ENCODE assay signal across 18 cellular contexts in genomic region chr1:157278383-157279156, GRCh38.
"Had no signal": no experiment of that assay in that cellular context is flagged by ENCODE, and none has a peak within 500 bp of the region (broad histone marks: within the 10 kb centered on the region; RNA-seq: fewer than 3 reads in every experiment).

No MANE protein-coding gene starts in this region.

- H3K4me3 Mint-ChIP-seq: activated naive CD4-positive, alpha-beta T cell treated with anti-CD3 and anti-CD28 coated beads, Interleukin-2, amount 50 U/mL, for 24 hours; brain had no signal

- H3K27ac Mint-ChIP-seq: activated naive CD4-positive, alpha-beta T cell treated with anti-CD3 and anti-CD28 coated beads, Interleukin-2, amount 50 U/mL, for 24 hours; brain; naive B cell had no signal

- DNase-seq: activated gamma-delta T cell treated with Interleukin-2 at 50 U/mL for 16 hours; activated T-cell treated with anti-CD3 and anti-CD28 coated beads, Interleukin-2, amount 50 U/mL, for 1 hour; aorta; dermis blood vessel endothelial cell; effector memory CD4-positive, alpha-beta T cell; glutamatergic neuron; hippocampal formation; mucosa of descending colon; naive B cell; nucleus accumbens; stimulated activated CD4-positive, alpha-beta T cell treated with anti-CD3 and anti-CD28 coated beads, Interleukin-15, amount 100 ng/mL, for 24 hours; stimulated activated naive CD4-positive, alpha-beta T cell treated with Interleukin-2 at 50 U/mL for 16 hours had no signal

- H3K4me3 ChIP-seq: mucosa of descending colon, smooth muscle cell had no signal

- H3K36me3 ChIP-seq: upper lobe of left lung had no signal

- H3K4me2 ChIP-seq: smooth muscle cell had no signal

- H3K27me3 ChIP-seq: upper lobe of left lung had no signal

- H3K4me1 Mint-ChIP-seq: activated naive CD4-positive, alpha-beta T cell treated with anti-CD3 and anti-CD28 coated beads, Interleukin-2, amount 50 U/mL, for 24 hours; brain had no signal

- H3K27me3 Mint-ChIP-seq: brain had no signal

- H3K36me3 Mint-ChIP-seq: activated naive CD4-positive, alpha-beta T cell treated with anti-CD3 and anti-CD28 coated beads, Interleukin-2, amount 50 U/mL, for 24 hours; brain had no signal

- H3K9me3 ChIP-seq: mucosa of descending colon, upper lobe of left lung had no signal

- ATAC-seq: esophagus mucosa, mucosa of descending colon, sciatic nerve had no signal

- H3K4me1 ChIP-seq: upper lobe of left lung had no signal

- H3K9me3 Mint-ChIP-seq: activated naive CD4-positive, alpha-beta T cell treated with anti-CD3 and anti-CD28 coated beads, Interleukin-2, amount 50 U/mL, for 24 hours; brain had no signal
